18 cellular contexts compared by ENCODE assay signal in the genomic region with DNA sequence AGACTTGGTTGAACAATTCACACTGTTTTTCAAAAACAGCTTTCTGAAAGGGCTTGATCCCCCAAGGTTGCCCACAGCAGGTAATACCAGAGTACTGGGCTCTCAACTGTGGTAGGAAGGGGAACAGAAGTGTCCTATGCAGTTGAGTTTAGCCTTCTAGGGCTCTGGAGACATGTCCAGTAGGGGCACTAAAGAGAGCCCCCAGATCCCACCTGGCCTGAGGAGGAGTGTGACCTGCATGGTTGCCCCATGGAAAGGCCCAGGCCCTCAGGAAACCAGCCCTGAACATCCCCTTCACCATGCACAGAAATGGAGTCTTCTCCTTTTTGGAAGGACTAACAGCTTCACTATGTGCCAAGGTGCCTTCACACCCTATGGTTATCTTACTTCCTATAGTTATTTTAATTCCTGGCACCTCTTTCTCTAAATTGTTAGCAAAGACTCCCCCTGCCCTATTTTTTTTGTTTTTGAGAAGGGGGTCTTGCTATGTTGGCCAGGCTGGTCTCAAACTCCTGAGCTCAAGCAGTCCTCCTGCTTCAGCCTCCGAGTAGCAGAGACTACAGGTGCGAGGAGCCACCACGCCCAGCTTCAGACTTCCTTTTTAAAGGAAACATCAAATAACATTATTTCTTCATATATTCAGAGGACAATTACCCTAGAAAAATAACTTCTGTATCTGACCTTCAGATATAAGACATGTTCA.
"Had no signal": no experiment of that assay in that cellular context is flagged by ENCODE, and none has a peak within 500 bp of the region (broad histone marks: within the 10 kb centered on the region; RNA-seq: fewer than 3 reads in every experiment).

No MANE protein-coding gene starts in this region.

- H3K9me3 ChIP-seq: thoracic aorta had no signal

- ATAC-seq: activated T-cell treated with anti-CD3 and anti-CD28 coated beads, Interleukin-2, amount 50 U/mL, for 72 hours; esophagus mucosa; left cardiac atrium; left ventricle myocardium superior; sciatic nerve had no signal

- H3K27ac ChIP-seq: skin epidermis, thoracic aorta had no signal

- DNase-seq: activated B cell treated with CpG ODN at 0.5 μM for 24 hours; activated CD4-positive, alpha-beta T cell treated with anti-CD3 and anti-CD28 coated beads, Interleukin-2, amount 50 U/mL, for 1 hour; activated effector memory CD4-positive, alpha-beta T cell treated with Interleukin-2 at 50 U/mL for 16 hours; activated naive CD4-positive, alpha-beta T cell treated with Interleukin-2 at 50 U/mL for 16 hours; activated T-cell treated with anti-CD3 and anti-CD28 coated beads for 4 hours; activated T-cell treated with anti-CD3 and anti-CD28 coated beads, Interleukin-2, amount 50 U/mL, for 72 hours; foreskin fibroblast; hippocampal formation; left cardiac atrium; left ventricle myocardium superior; stimulated activated CD4-positive, alpha-beta T cell treated with anti-CD3 and anti-CD28 coated beads, Interleukin-12 subunit alpha, Interleukin-12 subunit beta, amount 100 ng/mL, for 4 hours; stimulated activated CD4-positive, alpha-beta T cell treated with anti-CD3 and anti-CD28 coated beads, Interleukin-4, amount 100 ng/mL, for 1 hour; T1000; trophoblast cell had no signal

- H3K4me3 ChIP-seq: skin epidermis, thoracic aorta had no signal
